ENCODE assay signal across 1 cellular context in the genomic region with DNA sequence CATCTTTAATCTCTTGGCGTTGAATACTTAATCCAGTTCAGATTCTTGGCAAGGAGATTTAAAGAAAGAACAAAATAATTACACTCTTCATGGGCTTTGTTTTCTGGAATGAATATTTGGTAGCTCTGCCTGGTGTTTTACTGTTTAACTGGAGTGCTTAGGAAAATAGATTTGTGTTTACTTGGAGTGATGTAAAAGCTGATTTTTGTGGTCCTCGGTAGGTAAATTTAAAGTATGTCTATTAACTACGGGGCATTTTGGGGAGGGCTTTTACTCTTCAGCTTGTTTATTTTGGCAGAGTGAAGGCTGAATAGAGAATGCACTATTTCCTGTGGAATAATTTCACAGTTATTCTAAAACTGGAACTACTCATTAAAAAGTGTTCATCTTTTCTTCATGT.
TF ChIP-seq lines count a peak whose summit lies in the region.

No MANE protein-coding gene starts in this region.

TF ChIP-seq in HEK293, 187 proteins besides CTCF, POLR2A, EP300 and RAD21 (continued from another document and continues in another):
- TF ChIP-seq, protein P1, sequence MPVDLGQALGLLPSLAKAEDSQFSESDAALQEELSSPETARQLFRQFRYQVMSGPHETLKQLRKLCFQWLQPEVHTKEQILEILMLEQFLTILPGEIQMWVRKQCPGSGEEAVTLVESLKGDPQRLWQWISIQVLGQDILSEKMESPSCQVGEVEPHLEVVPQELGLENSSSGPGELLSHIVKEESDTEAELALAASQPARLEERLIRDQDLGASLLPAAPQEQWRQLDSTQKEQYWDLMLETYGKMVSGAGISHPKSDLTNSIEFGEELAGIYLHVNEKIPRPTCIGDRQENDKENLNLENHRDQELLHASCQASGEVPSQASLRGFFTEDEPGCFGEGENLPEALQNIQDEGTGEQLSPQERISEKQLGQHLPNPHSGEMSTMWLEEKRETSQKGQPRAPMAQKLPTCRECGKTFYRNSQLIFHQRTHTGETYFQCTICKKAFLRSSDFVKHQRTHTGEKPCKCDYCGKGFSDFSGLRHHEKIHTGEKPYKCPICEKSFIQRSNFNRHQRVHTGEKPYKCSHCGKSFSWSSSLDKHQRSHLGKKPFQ (tag by site-specific recombination; IDR thresholded peaks at IDR 0.05), result peak; percentile 53; the same call in 1 of the 2 replicates
- TF ChIP-seq ZNF16 (tag by site-specific recombination; IDR thresholded peaks at IDR 0.05; ENCODE audit: low read depth) (no peak), ZFP69B (tag by site-specific recombination; IDR thresholded peaks at IDR 0.05) (no peak), ZNF837 (tag by site-specific recombination; IDR thresholded peaks at IDR 0.05) (no peak), ZNF626 (tag by site-specific recombination; IDR thresholded peaks at IDR 0.05) (no peak), ZNF239 (tag by site-specific recombination; IDR thresholded peaks at IDR 0.05) (no peak), SP2 (tag by site-specific recombination; IDR thresholded peaks at IDR 0.05) (no peak), KLF9 (tag by site-specific recombination; IDR thresholded peaks at IDR 0.05; ENCODE audit: low read depth) (no peak), ZNF423 (tag by site-specific recombination; IDR thresholded peaks at IDR 0.05) (no peak), ZNF366 (tag by site-specific recombination; conservative IDR thresholded peaks at IDR 0.05) (no peak), ZNF658 (tag by site-specific recombination; IDR thresholded peaks at IDR 0.05) (no peak), ZFP3 (tag by site-specific recombination; IDR thresholded peaks at IDR 0.05; ENCODE audit: low read depth) (no peak), ZNF394 (tag by site-specific recombination; IDR thresholded peaks at IDR 0.05; ENCODE audit: borderline replicate concordance) (no peak), ZNF624 (tag by site-specific recombination; IDR thresholded peaks at IDR 0.05) (no peak), ZNF23 (tag by site-specific recombination; IDR thresholded peaks at IDR 0.05; ENCODE audit: borderline replicate concordance) (no peak), ZNF629 (tag by site-specific recombination; IDR thresholded peaks at IDR 0.05) (no peak; the same call in 1 of the 2 replicates), ZNF169 (tag by site-specific recombination; IDR thresholded peaks at IDR 0.05) (no peak), ZNF211 (tag by site-specific recombination; IDR thresholded peaks at IDR 0.05; ENCODE audit: low read depth) (no peak), KLF1 (tag by site-specific recombination; IDR thresholded peaks at IDR 0.05) (no peak), ZNF707 (tag by site-specific recombination; IDR thresholded peaks at IDR 0.05) (no peak), KLF10 (tag by site-specific recombination; IDR thresholded peaks at IDR 0.05) (no peak), YY1 (tag by site-specific recombination; IDR thresholded peaks at IDR 0.05) (peak; percentile 17; the same call in 1 of the 2 replicates), ZNF521 (tag by site-specific recombination; IDR thresholded peaks at IDR 0.05) (no peak), ZNF670 (tag by site-specific recombination; IDR thresholded peaks at IDR 0.05; ENCODE audit: low read depth) (no peak), HOXD13 (CRISPR knock-in tag; IDR thresholded peaks at IDR 0.05; ENCODE audit: borderline replicate concordance) (no peak), ZNF112 (tag by site-specific recombination; IDR thresholded peaks at IDR 0.05) (no peak), ZFP41 (tag by site-specific recombination; IDR thresholded peaks at IDR 0.05; ENCODE audit: borderline replicate concordance) (no peak), BCL11A (tag by site-specific recombination; IDR thresholded peaks at IDR 0.05; ENCODE audit: low read depth) (peak; percentile 68; the same call in 1 of the 2 replicates), ZBTB20 (tag by site-specific recombination; IDR thresholded peaks at IDR 0.05) (no peak), ZNF223 (tag by site-specific recombination; IDR thresholded peaks at IDR 0.05) (no peak), ZBTB48 (tag by site-specific recombination; IDR thresholded peaks at IDR 0.05) (no peak), ZNF266 (tag by site-specific recombination; IDR thresholded peaks at IDR 0.05; ENCODE audit: low read depth) (no peak), ZNF391 (tag by site-specific recombination; IDR thresholded peaks at IDR 0.05; ENCODE audit: borderline replicate concordance, low read depth) (no peak), ZNF830 (tag by site-specific recombination; IDR thresholded peaks at IDR 0.05; ENCODE audit: low read depth) (no peak), ZNF768 (tag by site-specific recombination; IDR thresholded peaks at IDR 0.05) (no peak), SP3 (tag by site-specific recombination; IDR thresholded peaks at IDR 0.05) (no peak)
- TF ChIP-seq, protein P2, sequence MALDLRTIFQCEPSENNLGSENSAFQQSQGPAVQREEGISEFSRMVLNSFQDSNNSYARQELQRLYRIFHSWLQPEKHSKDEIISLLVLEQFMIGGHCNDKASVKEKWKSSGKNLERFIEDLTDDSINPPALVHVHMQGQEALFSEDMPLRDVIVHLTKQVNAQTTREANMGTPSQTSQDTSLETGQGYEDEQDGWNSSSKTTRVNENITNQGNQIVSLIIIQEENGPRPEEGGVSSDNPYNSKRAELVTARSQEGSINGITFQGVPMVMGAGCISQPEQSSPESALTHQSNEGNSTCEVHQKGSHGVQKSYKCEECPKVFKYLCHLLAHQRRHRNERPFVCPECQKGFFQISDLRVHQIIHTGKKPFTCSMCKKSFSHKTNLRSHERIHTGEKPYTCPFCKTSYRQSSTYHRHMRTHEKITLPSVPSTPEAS (tag by site-specific recombination; IDR thresholded peaks at IDR 0.05), result no peak
- TF ChIP-seq, protein P3, sequence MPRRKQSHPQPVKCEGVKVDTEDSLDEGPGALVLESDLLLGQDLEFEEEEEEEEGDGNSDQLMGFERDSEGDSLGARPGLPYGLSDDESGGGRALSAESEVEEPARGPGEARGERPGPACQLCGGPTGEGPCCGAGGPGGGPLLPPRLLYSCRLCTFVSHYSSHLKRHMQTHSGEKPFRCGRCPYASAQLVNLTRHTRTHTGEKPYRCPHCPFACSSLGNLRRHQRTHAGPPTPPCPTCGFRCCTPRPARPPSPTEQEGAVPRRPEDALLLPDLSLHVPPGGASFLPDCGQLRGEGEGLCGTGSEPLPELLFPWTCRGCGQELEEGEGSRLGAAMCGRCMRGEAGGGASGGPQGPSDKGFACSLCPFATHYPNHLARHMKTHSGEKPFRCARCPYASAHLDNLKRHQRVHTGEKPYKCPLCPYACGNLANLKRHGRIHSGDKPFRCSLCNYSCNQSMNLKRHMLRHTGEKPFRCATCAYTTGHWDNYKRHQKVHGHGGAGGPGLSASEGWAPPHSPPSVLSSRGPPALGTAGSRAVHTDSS (tag by site-specific recombination; IDR thresholded peaks at IDR 0.05), result no peak
- TF ChIP-seq, protein P4, sequence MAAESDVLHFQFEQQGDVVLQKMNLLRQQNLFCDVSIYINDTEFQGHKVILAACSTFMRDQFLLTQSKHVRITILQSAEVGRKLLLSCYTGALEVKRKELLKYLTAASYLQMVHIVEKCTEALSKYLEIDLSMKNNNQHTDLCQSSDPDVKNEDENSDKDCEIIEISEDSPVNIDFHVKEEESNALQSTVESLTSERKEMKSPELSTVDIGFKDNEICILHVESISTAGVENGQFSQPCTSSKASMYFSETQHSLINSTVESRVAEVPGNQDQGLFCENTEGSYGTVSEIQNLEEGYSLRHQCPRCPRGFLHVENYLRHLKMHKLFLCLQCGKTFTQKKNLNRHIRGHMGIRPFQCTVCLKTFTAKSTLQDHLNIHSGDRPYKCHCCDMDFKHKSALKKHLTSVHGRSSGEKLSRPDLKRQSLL (tag by site-specific recombination; IDR thresholded peaks at IDR 0.05), result no peak
- TF ChIP-seq, protein P5, sequence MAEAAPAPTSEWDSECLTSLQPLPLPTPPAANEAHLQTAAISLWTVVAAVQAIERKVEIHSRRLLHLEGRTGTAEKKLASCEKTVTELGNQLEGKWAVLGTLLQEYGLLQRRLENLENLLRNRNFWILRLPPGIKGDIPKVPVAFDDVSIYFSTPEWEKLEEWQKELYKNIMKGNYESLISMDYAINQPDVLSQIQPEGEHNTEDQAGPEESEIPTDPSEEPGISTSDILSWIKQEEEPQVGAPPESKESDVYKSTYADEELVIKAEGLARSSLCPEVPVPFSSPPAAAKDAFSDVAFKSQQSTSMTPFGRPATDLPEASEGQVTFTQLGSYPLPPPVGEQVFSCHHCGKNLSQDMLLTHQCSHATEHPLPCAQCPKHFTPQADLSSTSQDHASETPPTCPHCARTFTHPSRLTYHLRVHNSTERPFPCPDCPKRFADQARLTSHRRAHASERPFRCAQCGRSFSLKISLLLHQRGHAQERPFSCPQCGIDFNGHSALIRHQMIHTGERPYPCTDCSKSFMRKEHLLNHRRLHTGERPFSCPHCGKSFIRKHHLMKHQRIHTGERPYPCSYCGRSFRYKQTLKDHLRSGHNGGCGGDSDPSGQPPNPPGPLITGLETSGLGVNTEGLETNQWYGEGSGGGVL (tag by site-specific recombination; IDR thresholded peaks at IDR 0.05), result peak; percentile 37; the same call in 1 of the 2 replicates
- TF ChIP-seq, protein P6, sequence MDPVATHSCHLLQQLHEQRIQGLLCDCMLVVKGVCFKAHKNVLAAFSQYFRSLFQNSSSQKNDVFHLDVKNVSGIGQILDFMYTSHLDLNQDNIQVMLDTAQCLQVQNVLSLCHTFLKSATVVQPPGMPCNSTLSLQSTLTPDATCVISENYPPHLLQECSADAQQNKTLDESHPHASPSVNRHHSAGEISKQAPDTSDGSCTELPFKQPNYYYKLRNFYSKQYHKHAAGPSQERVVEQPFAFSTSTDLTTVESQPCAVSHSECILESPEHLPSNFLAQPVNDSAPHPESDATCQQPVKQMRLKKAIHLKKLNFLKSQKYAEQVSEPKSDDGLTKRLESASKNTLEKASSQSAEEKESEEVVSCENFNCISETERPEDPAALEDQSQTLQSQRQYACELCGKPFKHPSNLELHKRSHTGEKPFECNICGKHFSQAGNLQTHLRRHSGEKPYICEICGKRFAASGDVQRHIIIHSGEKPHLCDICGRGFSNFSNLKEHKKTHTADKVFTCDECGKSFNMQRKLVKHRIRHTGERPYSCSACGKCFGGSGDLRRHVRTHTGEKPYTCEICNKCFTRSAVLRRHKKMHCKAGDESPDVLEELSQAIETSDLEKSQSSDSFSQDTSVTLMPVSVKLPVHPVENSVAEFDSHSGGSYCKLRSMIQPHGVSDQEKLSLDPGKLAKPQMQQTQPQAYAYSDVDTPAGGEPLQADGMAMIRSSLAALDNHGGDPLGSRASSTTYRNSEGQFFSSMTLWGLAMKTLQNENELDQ (tag by site-specific recombination; IDR thresholded peaks at IDR 0.05; ENCODE audit: low read depth), result no peak
- TF ChIP-seq, protein P7, sequence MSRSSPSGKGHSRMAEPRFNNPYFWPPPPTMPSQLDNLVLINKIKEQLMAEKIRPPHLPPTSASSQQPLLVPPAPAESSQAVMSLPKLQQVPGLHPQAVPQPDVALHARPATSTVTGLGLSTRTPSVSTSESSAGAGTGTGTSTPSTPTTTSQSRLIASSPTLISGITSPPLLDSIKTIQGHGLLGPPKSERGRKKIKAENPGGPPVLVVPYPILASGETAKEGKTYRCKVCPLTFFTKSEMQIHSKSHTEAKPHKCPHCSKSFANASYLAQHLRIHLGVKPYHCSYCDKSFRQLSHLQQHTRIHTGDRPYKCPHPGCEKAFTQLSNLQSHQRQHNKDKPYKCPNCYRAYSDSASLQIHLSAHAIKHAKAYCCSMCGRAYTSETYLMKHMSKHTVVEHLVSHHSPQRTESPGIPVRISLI (tag by site-specific recombination; IDR thresholded peaks at IDR 0.05), result no peak
- TF ChIP-seq, protein P8, sequence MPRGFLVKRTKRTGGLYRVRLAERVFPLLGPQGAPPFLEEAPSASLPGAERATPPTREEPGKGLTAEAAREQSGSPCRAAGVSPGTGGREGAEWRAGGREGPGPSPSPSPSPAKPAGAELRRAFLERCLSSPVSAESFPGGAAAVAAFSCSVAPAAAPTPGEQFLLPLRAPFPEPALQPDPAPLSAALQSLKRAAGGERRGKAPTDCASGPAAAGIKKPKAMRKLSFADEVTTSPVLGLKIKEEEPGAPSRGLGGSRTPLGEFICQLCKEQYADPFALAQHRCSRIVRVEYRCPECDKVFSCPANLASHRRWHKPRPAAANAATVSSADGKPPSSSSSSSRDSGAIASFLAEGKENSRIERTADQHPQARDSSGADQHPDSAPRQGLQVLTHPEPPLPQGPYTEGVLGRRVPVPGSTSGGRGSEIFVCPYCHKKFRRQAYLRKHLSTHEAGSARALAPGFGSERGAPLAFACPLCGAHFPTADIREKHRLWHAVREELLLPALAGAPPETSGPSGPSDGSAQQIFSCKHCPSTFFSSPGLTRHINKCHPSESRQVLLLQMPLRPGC (tag by site-specific recombination; IDR thresholded peaks at IDR 0.05), result no peak
- TF ChIP-seq, protein P9, sequence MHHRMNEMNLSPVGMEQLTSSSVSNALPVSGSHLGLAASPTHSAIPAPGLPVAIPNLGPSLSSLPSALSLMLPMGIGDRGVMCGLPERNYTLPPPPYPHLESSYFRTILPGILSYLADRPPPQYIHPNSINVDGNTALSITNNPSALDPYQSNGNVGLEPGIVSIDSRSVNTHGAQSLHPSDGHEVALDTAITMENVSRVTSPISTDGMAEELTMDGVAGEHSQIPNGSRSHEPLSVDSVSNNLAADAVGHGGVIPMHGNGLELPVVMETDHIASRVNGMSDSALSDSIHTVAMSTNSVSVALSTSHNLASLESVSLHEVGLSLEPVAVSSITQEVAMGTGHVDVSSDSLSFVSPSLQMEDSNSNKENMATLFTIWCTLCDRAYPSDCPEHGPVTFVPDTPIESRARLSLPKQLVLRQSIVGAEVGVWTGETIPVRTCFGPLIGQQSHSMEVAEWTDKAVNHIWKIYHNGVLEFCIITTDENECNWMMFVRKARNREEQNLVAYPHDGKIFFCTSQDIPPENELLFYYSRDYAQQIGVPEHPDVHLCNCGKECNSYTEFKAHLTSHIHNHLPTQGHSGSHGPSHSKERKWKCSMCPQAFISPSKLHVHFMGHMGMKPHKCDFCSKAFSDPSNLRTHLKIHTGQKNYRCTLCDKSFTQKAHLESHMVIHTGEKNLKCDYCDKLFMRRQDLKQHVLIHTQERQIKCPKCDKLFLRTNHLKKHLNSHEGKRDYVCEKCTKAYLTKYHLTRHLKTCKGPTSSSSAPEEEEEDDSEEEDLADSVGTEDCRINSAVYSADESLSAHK (tag by site-specific recombination; IDR thresholded peaks at IDR 0.05), result 0 out of 2 replicates have a peak, but pooled peaks have one; percentile 12
- TF ChIP-seq, protein P10, sequence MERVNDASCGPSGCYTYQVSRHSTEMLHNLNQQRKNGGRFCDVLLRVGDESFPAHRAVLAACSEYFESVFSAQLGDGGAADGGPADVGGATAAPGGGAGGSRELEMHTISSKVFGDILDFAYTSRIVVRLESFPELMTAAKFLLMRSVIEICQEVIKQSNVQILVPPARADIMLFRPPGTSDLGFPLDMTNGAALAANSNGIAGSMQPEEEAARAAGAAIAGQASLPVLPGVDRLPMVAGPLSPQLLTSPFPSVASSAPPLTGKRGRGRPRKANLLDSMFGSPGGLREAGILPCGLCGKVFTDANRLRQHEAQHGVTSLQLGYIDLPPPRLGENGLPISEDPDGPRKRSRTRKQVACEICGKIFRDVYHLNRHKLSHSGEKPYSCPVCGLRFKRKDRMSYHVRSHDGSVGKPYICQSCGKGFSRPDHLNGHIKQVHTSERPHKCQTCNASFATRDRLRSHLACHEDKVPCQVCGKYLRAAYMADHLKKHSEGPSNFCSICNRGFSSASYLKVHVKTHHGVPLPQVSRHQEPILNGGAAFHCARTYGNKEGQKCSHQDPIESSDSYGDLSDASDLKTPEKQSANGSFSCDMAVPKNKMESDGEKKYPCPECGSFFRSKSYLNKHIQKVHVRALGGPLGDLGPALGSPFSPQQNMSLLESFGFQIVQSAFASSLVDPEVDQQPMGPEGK (tag by site-specific recombination; IDR thresholded peaks at IDR 0.05), result no peak
